Comparison of ENCODE assay signal across 8 cellular contexts in genomic region chr20:46364670-46365482, GRCh38. TPM values are rescaled to one million over a fixed set of nuclear protein-coding genes. Genes with fewer than 3 reads are reported as not detected.
DNase-seq lines count a peak whose midpoint lies in the region; ATAC-seq and TF ChIP-seq lines count a peak whose summit lies in the region.

No MANE protein-coding gene starts in this region.

- intact Hi-C loops in MCF 10A (cut with micrococcal nuclease): no loop called here

- H3K9me3 ChIP-seq in upper lobe of left lung: no peaks in the 10 kb centered on the region

- H2BK5ac ChIP-seq in mesendoderm (ENCODE audit: low read length): no peak overlapping the region

- H3K9me3 Mint-ChIP-seq in activated naive CD4-positive, alpha-beta T cell treated with anti-CD3 and anti-CD28 coated beads, Interleukin-2, amount 10 ng/mL, durations not matched to agents 7 days and 5 days: no peaks in the 10 kb centered on the region
- H3K9me3 Mint-ChIP-seq in MCF 10A (ENCODE audit: unreplicated experiment): no peaks in the 10 kb centered on the region

- H3K4me1 ChIP-seq in mesendoderm (ENCODE audit: control insufficient read depth, low read depth, low read length): peaks cover 2% of the 10 kb centered on the region
- peaks cover 28 to 42% (median 33%) of the 10 kb centered on the region in 4 donors for H3K4me1 ChIP-seq in upper lobe of left lung

- H3K4ac ChIP-seq in mesendoderm (ENCODE audit: low read depth, low read length): no peak overlapping the region

- TF ChIP-seq CTCF in MCF 10A (IDR thresholded peaks at IDR 0.05; ENCODE audit: unreplicated experiment): no peak
- TF ChIP-seq CTCF in upper lobe of left lung (IDR thresholded peaks at IDR 0.05): no peak

- H3K9ac ChIP-seq in mesendoderm (ENCODE audit: low read length): peak overlapping the region; percentile 65

- H3K4me3 Mint-ChIP-seq in activated naive CD4-positive, alpha-beta T cell treated with anti-CD3 and anti-CD28 coated beads, Interleukin-2, amount 10 ng/mL, durations not matched to agents 7 days and 5 days: peak overlapping the region; percentile 96
- peak overlapping the region; percentile 91 for H3K4me3 Mint-ChIP-seq in MCF 10A (ENCODE audit: unreplicated experiment)

- DNase-seq in activated naive CD4-positive, alpha-beta T cell treated with anti-CD3 and anti-CD28 coated beads, Interleukin-2, amount 10 ng/mL, durations not matched to agents 7 days and 5 days: peak; percentile 19
- DNase-seq in activated naive CD4-positive, alpha-beta T cell treated with anti-CD3 and anti-CD28 coated beads, Interleukin-2, amount 50 U/mL, for 16 hours: no peak
- DNase-seq in MCF 10A (ENCODE audit: unreplicated experiment) (no peak), mesendoderm (no peak), upper lobe of left lung (no peak), amniotic stem cell (lab: John Stamatoyannopoulos, UW) (no peak)

- no peak overlapping the region for H3K18ac ChIP-seq in mesendoderm (ENCODE audit: low read length)

- H3K27me3 ChIP-seq in mesendoderm (ENCODE audit: insufficient read depth, low read length, poor library complexity) (no peaks in the 10 kb centered on the region), upper lobe of left lung (no peaks in the 10 kb centered on the region)

- ATAC-seq in upper lobe of left lung (ENCODE audit: low FRiP score in 2 of 2) (no peak), GM21717 (IDR thresholded peaks at IDR 0.05; ENCODE audit: unreplicated experiment) (no peak), HG03135 (IDR thresholded peaks at IDR 0.05; ENCODE audit: unreplicated experiment) (no peak)

- H4K8ac ChIP-seq in mesendoderm (ENCODE audit: low read depth, low read length): no peak overlapping the region

- H3K79me2 ChIP-seq in mesendoderm (ENCODE audit: control insufficient read depth, insufficient read depth, low read length): peaks cover 14% of the 10 kb centered on the region

- POLR2A ChIA-PET in MCF 10A (lab: Yijun Ruan, JAX): interaction anchor here (0.6 to 3.5 kb wide), 29 partner anchors 7 to 393 kb away, joined by 3 to 56 read pairs (median 6); partner anchors contain the start of genes ELMO2 and ZNF335

- H4K5ac ChIP-seq in mesendoderm (ENCODE audit: low read length): no peak overlapping the region

- H2BK15ac ChIP-seq in mesendoderm (replicated peaks; ENCODE audit: low read depth): no peak overlapping the region

- H3K56ac ChIP-seq in mesendoderm (ENCODE audit: low read length): peak overlapping the region; percentile 89

- no CpG with 5 or more reads among the region's 10 CpGs for WGBS in mesendoderm (ENCODE audit: extremely low coverage, insufficient coverage, low lambda C conversion rate)
- 51 to 71% methylated on average over 7 to 10 of the region's 10 CpGs for WGBS in upper lobe of left lung, 2 donors

- no peak overlapping the region for H3K27ac ChIP-seq in mesendoderm (ENCODE audit: low read depth, low read length)
- peak overlapping the region; percentile 96 to 100 (median 98) for H3K27ac ChIP-seq in upper lobe of left lung

- H3K4me2 ChIP-seq in mesendoderm (ENCODE audit: low read length): peak overlapping the region; percentile 83

- H3K4me1 Mint-ChIP-seq in activated naive CD4-positive, alpha-beta T cell treated with anti-CD3 and anti-CD28 coated beads, Interleukin-2, amount 10 ng/mL, durations not matched to agents 7 days and 5 days: peaks cover 65% of the 10 kb centered on the region
- peaks cover 29% of the 10 kb centered on the region for H3K4me1 Mint-ChIP-seq in MCF 10A (ENCODE audit: insufficient read depth, unreplicated experiment)

- H3K79me1 ChIP-seq in mesendoderm (ENCODE audit: low read length): peaks cover 22% of the 10 kb centered on the region

- CTCF ChIA-PET in activated naive CD4-positive, alpha-beta T cell treated with anti-CD3 and anti-CD28 coated beads, Interleukin-2, amount 10 ng/mL, durations not matched to agents 7 days and 5 days (lab: Charles Lee): interaction anchor here (1.1 to 2.2 kb wide), 4 partner anchors 9 to 43 kb away, joined by 3 to 6 read pairs (median 3); partner anchors contain the start of gene ELMO2
- CTCF ChIA-PET in MCF 10A (lab: Yijun Ruan, JAX): interaction anchor here (0.6 to 1.6 kb wide), 11 partner anchors 9 to 375 kb away, joined by 3 to 5 read pairs (median 4); no protein-coding TSS in a partner anchor

- TSS peak; percentile 67 for BruUV-seq in MCF 10A (replicated peaks; lab: Mats Ljungman, UMichigan)

- H2BK120ac ChIP-seq in mesendoderm (ENCODE audit: low read depth, low read length): no peak overlapping the region

- H3K36me3 ChIP-seq in mesendoderm (ENCODE audit: control insufficient read depth, insufficient read depth, low read length) (peaks cover 6% of the 10 kb centered on the region), upper lobe of left lung (peaks cover 0 to 53% (median 32%) of the 10 kb centered on the region in 4 donors)

- no peak for TF ChIP-seq POLR2A in upper lobe of left lung (IDR thresholded peaks at IDR 0.05)

- no peak overlapping the region for H3K23ac ChIP-seq in mesendoderm (ENCODE audit: low read length)

- H3K27ac Mint-ChIP-seq in activated naive CD4-positive, alpha-beta T cell treated with anti-CD3 and anti-CD28 coated beads, Interleukin-2, amount 10 ng/mL, durations not matched to agents 7 days and 5 days: peak overlapping the region; percentile 96
- peak overlapping the region; percentile 92 for H3K27ac Mint-ChIP-seq in MCF 10A (ENCODE audit: low read depth, unreplicated experiment)

- no peak for TF ChIP-seq EP300 in upper lobe of left lung (IDR thresholded peaks at IDR 0.05)

- H3K36me3 Mint-ChIP-seq in activated naive CD4-positive, alpha-beta T cell treated with anti-CD3 and anti-CD28 coated beads, Interleukin-2, amount 10 ng/mL, durations not matched to agents 7 days and 5 days: peaks cover 65% of the 10 kb centered on the region
- H3K36me3 Mint-ChIP-seq in MCF 10A (ENCODE audit: insufficient read depth, unreplicated experiment): peaks cover 35% of the 10 kb centered on the region

- no peaks in the 10 kb centered on the region for H3K27me3 Mint-ChIP-seq in activated naive CD4-positive, alpha-beta T cell treated with anti-CD3 and anti-CD28 coated beads, Interleukin-2, amount 10 ng/mL, durations not matched to agents 7 days and 5 days
- no peaks in the 10 kb centered on the region for H3K27me3 Mint-ChIP-seq in MCF 10A (ENCODE audit: insufficient read depth, unreplicated experiment)

- no peak overlapping the region for H2AK5ac ChIP-seq in mesendoderm (ENCODE audit: low read length)

- H3K4me3 ChIP-seq in mesendoderm (ENCODE audit: low read length) (peak overlapping the region; percentile 10), upper lobe of left lung (peak overlapping the region in 3 of 4 donors; percentile 78 to 99 (median 91))

RNA-seq across cellular contexts. Expression of gene ELMO2, which starts 41.5 kb away (rescaled TPM):
- total RNA-seq in MCF 10A (2022) (21.1 and 31.7 TPM in 2 replicates), upper lobe of left lung (100 to 1,000 TPM in 1 of 6 donors, 10 to 100 TPM in 5; 36.4 to 103 (median 46.3) TPM)
- polyA plus RNA-seq in mesendoderm (2013, experiment 1 of 2): 15.8 TPM
- polyA plus RNA-seq in mesendoderm (2013, experiment 2 of 2): 14.4 TPM

RNA-seq across cellular contexts. Expression of gene CDH22, which starts 56.6 kb away (rescaled TPM):
- total RNA-seq in MCF 10A (2022) (not detected in 2 replicates), upper lobe of left lung (under 1 TPM in 4 of 6 donors, not detected in 2; 0.10 to 0.40 (median 0.24) TPM)
- 0.08 TPM for polyA plus RNA-seq in mesendoderm (2013, experiment 1 of 2)
- 0.01 TPM for polyA plus RNA-seq in mesendoderm (2013, experiment 2 of 2)
